ENCODE assay signal across 1 cellular context in genomic region chr17:49755681-49756283, GRCh38.
TF ChIP-seq lines count a peak whose summit lies in the region.

No MANE protein-coding gene starts in this region.

TF ChIP-seq in WTC11, 78 proteins besides CTCF, POLR2A, EP300 and RAD21 (continued from another document):
- TF ChIP-seq, protein P1, sequence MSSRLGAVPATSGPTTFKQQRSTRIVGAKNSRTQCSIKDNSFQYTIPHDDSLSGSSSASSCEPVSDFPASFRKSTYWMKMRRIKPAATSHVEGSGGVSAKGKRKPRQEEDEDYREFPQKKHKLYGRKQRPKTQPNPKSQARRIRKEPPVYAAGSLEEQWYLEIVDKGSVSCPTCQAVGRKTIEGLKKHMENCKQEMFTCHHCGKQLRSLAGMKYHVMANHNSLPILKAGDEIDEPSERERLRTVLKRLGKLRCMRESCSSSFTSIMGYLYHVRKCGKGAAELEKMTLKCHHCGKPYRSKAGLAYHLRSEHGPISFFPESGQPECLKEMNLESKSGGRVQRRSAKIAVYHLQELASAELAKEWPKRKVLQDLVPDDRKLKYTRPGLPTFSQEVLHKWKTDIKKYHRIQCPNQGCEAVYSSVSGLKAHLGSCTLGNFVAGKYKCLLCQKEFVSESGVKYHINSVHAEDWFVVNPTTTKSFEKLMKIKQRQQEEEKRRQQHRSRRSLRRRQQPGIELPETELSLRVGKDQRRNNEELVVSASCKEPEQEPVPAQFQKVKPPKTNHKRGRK (CRISPR knock-in tag; IDR thresholded peaks at IDR 0.05; ENCODE audit: borderline replicate concordance): no peak
- no peak for TF ChIP-seq TEAD4 (CRISPR knock-in tag; IDR thresholded peaks at IDR 0.05)
